22 cellular contexts compared by ENCODE assay signal in genomic region chr9:111098093-111098492, GRCh38. TPM values are rescaled to one million over a fixed set of nuclear protein-coding genes. Genes with fewer than 3 reads are reported as not detected.
"Had no signal": no experiment of that assay in that cellular context is flagged by ENCODE, and none has a peak within 500 bp of the region (broad histone marks: within the 10 kb centered on the region; RNA-seq: fewer than 3 reads in every experiment).

No MANE protein-coding gene starts in this region.

- FAIRE-seq: HTR-8/SVneo, K562 had no signal

- H3K4me3 ChIP-seq: K562, SJCRH30 had no signal

- H3K36me3 Mint-ChIP-seq: IgD-negative memory B cell had no signal

- DNase-seq: Kasumi-1, MM.1S, NCI-H1092 treated with DMSO at 0.1 percent for 48 hours, NCI-H1436, NCI-H187, NCI-H2029, NCI-H2081 treated with DMSO at 0.1 percent for 48 hours, NCI-H2171, NCI-H226, NCI-H446, NCI-H510A, NCI-H524 treated with DMSO at 0.1 percent for 48 hours, NCI-H69, NCI-H774, SHP77, SJCRH30 had no signal

- ATAC-seq: K562 had no signal

- H3K27ac ChIP-seq: HL-60, KMS-11, RWPE1, SJCRH30 had no signal

- H3K4me2 ChIP-seq: KMS-11 had no signal

- H3K4me1 Mint-ChIP-seq: IgD-negative memory B cell had no signal

- H3K4me3 Mint-ChIP-seq: IgD-negative memory B cell had no signal

- H3K36me3 ChIP-seq: SJCRH30 had no signal

- H3K27me3 ChIP-seq: SJCRH30 had no signal

- H3K27ac Mint-ChIP-seq: IgD-negative memory B cell had no signal

- H3K9me3 ChIP-seq: SJCRH30 had no signal

- H3K9ac ChIP-seq: KMS-11 had no signal

RNA-seq across cellular contexts. Expression of gene LPAR1, which starts 59.8 kb away (rescaled TPM):
- polyA plus RNA-seq: IgD-negative memory B cell, K562 had no signal
